Comparison of ENCODE assay signal across 1 cellular context in the genomic region with DNA sequence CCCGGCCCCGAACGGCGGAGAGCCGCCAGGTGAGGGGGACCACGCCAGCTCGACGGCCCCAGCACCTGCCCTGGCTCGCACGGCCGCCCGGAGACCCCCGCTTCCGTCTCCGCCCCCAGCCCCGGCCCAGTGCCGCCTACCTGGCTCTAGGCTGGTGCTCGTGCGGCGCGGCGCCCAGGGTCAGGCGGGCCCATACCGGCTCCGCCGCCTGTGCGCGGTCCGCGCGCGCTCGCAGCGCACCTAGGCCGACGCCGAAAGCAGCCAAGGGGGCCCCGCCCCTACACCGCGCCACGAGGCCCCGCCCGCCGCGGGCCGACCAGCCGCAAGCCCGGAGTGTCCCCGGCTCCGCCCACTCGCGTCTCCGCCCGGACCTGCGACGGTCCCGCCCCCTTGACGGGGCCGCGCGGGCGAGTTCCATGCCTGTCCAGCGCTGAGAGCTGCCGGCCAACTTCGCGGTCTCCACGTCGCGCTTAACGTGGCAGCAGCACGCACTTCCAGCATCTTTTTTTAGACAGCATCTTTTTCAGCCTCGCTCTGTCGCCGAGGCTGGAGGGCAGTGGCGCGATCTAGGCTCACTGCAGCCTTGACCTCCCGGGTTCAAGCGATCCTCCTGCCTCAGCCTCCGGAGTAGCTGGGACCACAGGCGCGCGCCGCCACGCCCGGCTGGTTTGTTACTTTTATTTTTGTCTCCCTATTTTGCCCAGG.
TF ChIP-seq lines count a peak whose summit lies in the region.

A gene with protein sequence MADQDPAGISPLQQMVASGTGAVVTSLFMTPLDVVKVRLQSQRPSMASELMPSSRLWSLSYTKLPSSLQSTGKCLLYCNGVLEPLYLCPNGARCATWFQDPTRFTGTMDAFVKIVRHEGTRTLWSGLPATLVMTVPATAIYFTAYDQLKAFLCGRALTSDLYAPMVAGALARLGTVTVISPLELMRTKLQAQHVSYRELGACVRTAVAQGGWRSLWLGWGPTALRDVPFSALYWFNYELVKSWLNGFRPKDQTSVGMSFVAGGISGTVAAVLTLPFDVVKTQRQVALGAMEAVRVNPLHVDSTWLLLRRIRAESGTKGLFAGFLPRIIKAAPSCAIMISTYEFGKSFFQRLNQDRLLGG (minus strand): TSS at position 253 of the 705 bp plus-strand sequence. CDS start 1,261 bp downstream, outside the sequence.

TF ChIP-seq in GM12878, 131 proteins besides CTCF, POLR2A, EP300 and RAD21 (continued from another document):
- TF ChIP-seq FOS (IDR thresholded peaks at IDR 0.05; ENCODE audit: borderline replicate concordance, extremely low read depth, insufficient read length) (no peak), ZNF207 (IDR thresholded peaks at IDR 0.05; ENCODE audit: borderline replicate concordance) (0 out of 2 replicates have a peak, but pooled peaks have one; percentile 48), NFXL1 (IDR thresholded peaks at IDR 0.05; ENCODE audit: borderline replicate concordance) (0 out of 2 replicates have a peak, but pooled peaks have one; percentile 57), ZBTB4 (CRISPR knock-in tag; IDR thresholded peaks at IDR 0.05) (no peak), PAX5 (IDR thresholded peaks at IDR 0.05; ENCODE audit: borderline replicate concordance, low read depth, low read length) (peak; percentile 56; the same call in 1 of the 2 replicates), RAD51 (IDR thresholded peaks at IDR 0.05) (no peak), MLLT1 (IDR thresholded peaks at IDR 0.05) (0 out of 2 replicates have a peak, but pooled peaks have one; percentile 44), NBN (IDR thresholded peaks at IDR 0.05) (peak; percentile 61), CBFB (IDR thresholded peaks at IDR 0.05; ENCODE audit: low read depth) (peak; percentile 42; the same call in 1 of the 2 replicates), POLR2AphosphoS5 (IDR thresholded peaks at IDR 0.05; ENCODE audit: low read length) (peak; percentile 41; the same call in 1 of the 2 replicates), NRF1 (conservative IDR thresholded peaks at IDR 0.05; ENCODE audit: low read depth, low read length) (peak; percentile 22; the same call in 1 of the 2 replicates), BMI1 (IDR thresholded peaks at IDR 0.05; ENCODE audit: borderline replicate concordance) (no peak), BHLHE40 (IDR thresholded peaks at IDR 0.05; ENCODE audit: borderline replicate concordance in 1 of 2, low read depth in 2 of 2, low read length in 1 of 2) (peak; percentile 70 to 89), RELA (IDR thresholded peaks at IDR 0.05; ENCODE audit: borderline replicate concordance, partially characterized antibody) (peak; percentile 74), CREB1 (IDR thresholded peaks at IDR 0.05; ENCODE audit: low read depth) (peak; percentile 52; the same call in 1 of the 2 replicates), NR2C1 (IDR thresholded peaks at IDR 0.05) (peak; percentile 40; the same call in 1 of the 2 replicates), YY1 (IDR thresholded peaks at IDR 0.05; ENCODE audit: low read depth, low read length) (peak; percentile 71; the same call in 1 of the 2 replicates), NR2F1 (conservative IDR thresholded peaks at IDR 0.05) (peak; percentile 57), ZNF217 (IDR thresholded peaks at IDR 0.05) (peak; percentile 92), DPF2 (IDR thresholded peaks at IDR 0.05) (peak; percentile 77), SP1 (IDR thresholded peaks at IDR 0.05; ENCODE audit: low read depth, low read length) (peak; percentile 91), KDM1A (IDR thresholded peaks at IDR 0.05; ENCODE audit: borderline replicate concordance) (peak; percentile 90; the same call in 1 of the 2 replicates), IKZF2 (IDR thresholded peaks at IDR 0.05) (peak in 1 of 2 experiments; percentile 6; a peak in 1 of 4 replicates), KLF5 (IDR thresholded peaks at IDR 0.05; ENCODE audit: partially characterized antibody) (no peak), ETV6 (conservative IDR thresholded peaks at IDR 0.05 in 1 of 2, IDR thresholded peaks at IDR 0.05 in 1 of 2; ENCODE audit: borderline replicate concordance in 1 of 2, low read depth in 1 of 2) (no peak), RFX5 (IDR thresholded peaks at IDR 0.05; ENCODE audit: low read depth, low read length) (no peak)
